ENCODE assay signal across 20 cellular contexts in the genomic region with DNA sequence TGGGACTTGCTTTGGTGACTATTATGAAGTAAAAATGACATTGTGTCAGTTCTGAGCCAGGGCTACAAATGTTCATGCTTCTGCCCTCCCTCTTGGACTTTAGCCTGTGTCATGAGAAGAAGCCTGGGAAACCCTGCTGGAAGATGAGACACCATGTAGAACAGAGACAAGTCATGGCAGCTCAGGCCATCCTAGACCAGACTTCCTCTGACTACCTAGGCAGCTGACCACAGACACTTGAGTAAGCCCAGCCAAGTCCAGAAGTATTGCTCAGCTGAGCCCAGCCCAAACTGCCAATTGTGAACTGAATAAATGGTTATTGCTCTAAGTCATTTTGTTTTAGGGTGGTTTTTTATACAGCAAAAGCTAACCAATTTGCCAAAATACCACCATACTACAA.
"Had no signal": no experiment of that assay in that cellular context is flagged by ENCODE, and none has a peak within 500 bp of the region (broad histone marks: within the 10 kb centered on the region; RNA-seq: fewer than 3 reads in every experiment).

No MANE protein-coding gene starts in this region.

- H3K4me1 ChIP-seq: psoas muscle, right lobe of liver had no signal

- H3K27ac ChIP-seq: psoas muscle, right lobe of liver had no signal

- H3K4me3 Mint-ChIP-seq: activated CD8-positive, alpha-beta memory T cell treated with anti-CD3 and anti-CD28 coated beads, Interleukin-2, amount 10 ng/mL, durations not matched to agents 7 days and 5 days; activated naive CD8-positive, alpha-beta T cell treated with anti-CD3 and anti-CD28 coated beads for 36 hours; activated T-cell treated with anti-CD3 and anti-CD28 coated beads, Interleukin-2, amount 50 U/mL, for 24 hours; dendritic cell treated with granulocyte-macrophage colony-stimulating factor and Interleukin-4, amounts not matched to agents 40 ng/mL and 50 ng/mL, for 4 days; natural killer cell; stimulated activated naive B cell treated with anti-CD40 and anti-IgM and Interleukin-4, amounts not matched to agents 10 μg/mL and 1 μg/mL and 100 μg/mL, for 72 hours; T-helper 2 cell treated with Interferon-gamma antibody and Interleukin-4, amounts not matched to agents 5 μg/mL and 100 μg/mL, for 36 hours had no signal

- H3K27me3 ChIP-seq: right lobe of liver had no signal

- H3K4me3 ChIP-seq: lung, psoas muscle, right lobe of liver had no signal

- H3K9me3 Mint-ChIP-seq: activated naive CD8-positive, alpha-beta T cell treated with anti-CD3 and anti-CD28 coated beads for 36 hours; activated T-cell treated with anti-CD3 and anti-CD28 coated beads, Interleukin-2, amount 50 U/mL, for 24 hours; T-helper 2 cell treated with Interferon-gamma antibody and Interleukin-4, amounts not matched to agents 5 μg/mL and 100 μg/mL, for 36 hours had no signal

- ATAC-seq: activated CD8-positive, alpha-beta memory T cell treated with anti-CD3 and anti-CD28 coated beads, Interleukin-2, amount 10 ng/mL, durations not matched to agents 7 days and 5 days; left colon; natural killer cell; psoas muscle; right lobe of liver; stimulated activated naive B cell treated with anti-CD40 and anti-IgM and Interleukin-4, amounts not matched to agents 10 μg/mL and 1 μg/mL and 100 μg/mL, for 72 hours had no signal

- H3K36me3 Mint-ChIP-seq: activated CD8-positive, alpha-beta memory T cell treated with anti-CD3 and anti-CD28 coated beads, Interleukin-2, amount 10 ng/mL, durations not matched to agents 7 days and 5 days; natural killer cell; stimulated activated naive B cell treated with anti-CD40 and anti-IgM and Interleukin-4, amounts not matched to agents 10 μg/mL and 1 μg/mL and 100 μg/mL, for 72 hours had no signal

- H3K27ac Mint-ChIP-seq: activated CD8-positive, alpha-beta memory T cell treated with anti-CD3 and anti-CD28 coated beads, Interleukin-2, amount 10 ng/mL, durations not matched to agents 7 days and 5 days; activated naive CD8-positive, alpha-beta T cell treated with anti-CD3 and anti-CD28 coated beads for 36 hours; activated T-cell treated with anti-CD3 and anti-CD28 coated beads, Interleukin-2, amount 50 U/mL, for 24 hours; dendritic cell treated with granulocyte-macrophage colony-stimulating factor and Interleukin-4, amounts not matched to agents 40 ng/mL and 50 ng/mL, for 4 days; natural killer cell; stimulated activated naive B cell treated with anti-CD40 and anti-IgM and Interleukin-4, amounts not matched to agents 10 μg/mL and 1 μg/mL and 100 μg/mL, for 72 hours; T-helper 2 cell treated with Interferon-gamma antibody and Interleukin-4, amounts not matched to agents 5 μg/mL and 100 μg/mL, for 36 hours had no signal

- H3K36me3 ChIP-seq: right lobe of liver had no signal

- H3K9me3 ChIP-seq: psoas muscle, right lobe of liver had no signal

- H3K4me1 Mint-ChIP-seq: activated CD8-positive, alpha-beta memory T cell treated with anti-CD3 and anti-CD28 coated beads, Interleukin-2, amount 10 ng/mL, durations not matched to agents 7 days and 5 days; activated naive CD8-positive, alpha-beta T cell treated with anti-CD3 and anti-CD28 coated beads for 36 hours; natural killer cell; stimulated activated naive B cell treated with anti-CD40 and anti-IgM and Interleukin-4, amounts not matched to agents 10 μg/mL and 1 μg/mL and 100 μg/mL, for 72 hours had no signal

- DNase-seq: activated CD4-positive, alpha-beta T cell treated with anti-CD3 and anti-CD28 coated beads for 1 hour; activated CD4-positive, alpha-beta T cell treated with anti-CD3 and anti-CD28 coated beads, Interleukin-2, amount 50 U/mL, for 48 hours; activated CD8-positive, alpha-beta memory T cell treated with anti-CD3 and anti-CD28 coated beads, Interleukin-2, amount 10 ng/mL, durations not matched to agents 7 days and 5 days; activated effector memory CD4-positive, alpha-beta T cell treated with anti-CD3 and anti-CD28 coated beads, Interleukin-2, amount 50 U/mL, for 16 hours; activated naive CD8-positive, alpha-beta T cell treated with anti-CD3 and anti-CD28 coated beads for 36 hours; activated T-cell treated with anti-CD3 and anti-CD28 coated beads, Interleukin-2, amount 50 U/mL, for 24 hours; central memory CD4-positive, alpha-beta T cell; foreskin fibroblast; left colon; natural killer cell; nucleus accumbens; psoas muscle; right lobe of liver; stimulated activated CD4-positive, alpha-beta T cell treated with anti-CD3 and anti-CD28 coated beads, Interleukin-2, amount 100 ng/mL, for 24 hours; stimulated activated naive B cell treated with anti-CD40 and anti-IgM and Interleukin-4, amounts not matched to agents 10 μg/mL and 1 μg/mL and 100 μg/mL, for 72 hours; SW 1271; trophoblast cell had no signal

- H3K27me3 Mint-ChIP-seq: activated CD8-positive, alpha-beta memory T cell treated with anti-CD3 and anti-CD28 coated beads, Interleukin-2, amount 10 ng/mL, durations not matched to agents 7 days and 5 days; dendritic cell treated with granulocyte-macrophage colony-stimulating factor and Interleukin-4, amounts not matched to agents 40 ng/mL and 50 ng/mL, for 4 days had no signal
